Comparison of ENCODE assay signal across 15 cellular contexts in genomic region chr10:61125560-61126250, GRCh38.
A peak's percentile ranks its signal among the peaks of the same experiment; 100 is the strongest.
DNase-seq lines count a peak whose midpoint lies in the region; ATAC-seq, FAIRE-seq and TF ChIP-seq lines count a peak whose summit lies in the region.
"Had no signal": no experiment of that assay in that cellular context is flagged by ENCODE, and none has a peak within 500 bp of the region (broad histone marks: within the 10 kb centered on the region; RNA-seq: fewer than 3 reads in every experiment).

No MANE protein-coding gene starts in this region.

- FAIRE-seq in GM12878 (lab: Jason Lieb, UNC) = peak; percentile 62
- no peak for FAIRE-seq in GM12892 (lab: Jason Lieb, UNC)

- POLR2A ChIA-PET in GM12878 (lab: Charles Lee) = interaction anchor here (0.5 kb wide), 1 partner anchor 51 kb away, joined by 3 read pairs; no protein-coding TSS in a partner anchor

- ATAC-seq in GM18508 (IDR thresholded peaks at IDR 0.05; ENCODE audit: insufficient read depth, unreplicated experiment) (peak; percentile 70), GM21447 (IDR thresholded peaks at IDR 0.05; ENCODE audit: unreplicated experiment) (peak; percentile 83), HG03159 (IDR thresholded peaks at IDR 0.05; ENCODE audit: unreplicated experiment) (peak; percentile 81), GM12878 (peak; percentile 76)
- ATAC-seq: natural killer cell treated with Interleukin-12 subunit alpha and Interleukin-12 subunit beta and Interleukin-15 and Interleukin-18, amount 100 ng/mL, for 72 hours had no signal

- no peaks in the 10 kb centered on the region for H3K36me3 Mint-ChIP-seq in activated T-cell treated with anti-CD3 and anti-CD28 coated beads, Interleukin-2, amount 50 U/mL, for 24 hours (ENCODE audit: low read depth)
- H3K36me3 Mint-ChIP-seq: natural killer cell treated with Interleukin-12 subunit alpha and Interleukin-12 subunit beta and Interleukin-15 and Interleukin-18, amount 100 ng/mL, for 72 hours had no signal

- H3K27me3 ChIP-seq in GM12878 (replicated peaks in 1 of 2; ENCODE audit: control insufficient read depth in 2 of 2, insufficient read depth in 2 of 2, low read length in 1 of 2) (no peaks in the 10 kb centered on the region), HAP-1 (ENCODE audit: low read depth) (no peaks in the 10 kb centered on the region)

- peaks cover 3% of the 10 kb centered on the region for H3K4me1 Mint-ChIP-seq in activated T-cell treated with anti-CD3 and anti-CD28 coated beads, Interleukin-2, amount 50 U/mL, for 24 hours (ENCODE audit: low read depth)

- 0% methylated on average over 3 of the region's 3 CpGs for WGBS in GM12878 (ENCODE audit: insufficient coverage, insufficient replicate concordance, low lambda C conversion rate, missing lambda C conversion rate)

- no peaks in the 10 kb centered on the region for H3K9me3 Mint-ChIP-seq in activated T-cell treated with anti-CD3 and anti-CD28 coated beads, Interleukin-2, amount 50 U/mL, for 24 hours
- H3K9me3 Mint-ChIP-seq: T-helper 2 cell treated with Interferon-gamma antibody and Interleukin-4, amounts not matched to agents 5 μg/mL and 100 μg/mL, for 36 hours had no signal

- no peak overlapping the region for H3K4me3 ChIP-seq in GM12878
- no peak overlapping the region for H3K4me3 ChIP-seq in HAP-1

- peaks cover 3% of the 10 kb centered on the region for H3K27me3 Mint-ChIP-seq in activated T-cell treated with anti-CD3 and anti-CD28 coated beads, Interleukin-2, amount 50 U/mL, for 24 hours
- H3K27me3 Mint-ChIP-seq: natural killer cell treated with Interleukin-12 subunit alpha and Interleukin-12 subunit beta and Interleukin-15 and Interleukin-18, amount 100 ng/mL, for 72 hours had no signal

- H3K27ac ChIP-seq in GM12878 (ENCODE audit: control insufficient read depth, insufficient read depth) = no peak overlapping the region
- H3K27ac ChIP-seq: epithelial cell of prostate had no signal

- TF ChIP-seq POLR2A in GM12878 (IDR thresholded peaks at IDR 0.05; ENCODE audit: low read depth, low read length) = no peak
- TF ChIP-seq POLR2A in GM12892 (IDR thresholded peaks at IDR 0.05; ENCODE audit: low read depth, low read length) = no peak

- no peaks in the 10 kb centered on the region; the same call in 1 of the 3 replicates for H3K9me3 ChIP-seq in GM12878 (replicated peaks; ENCODE audit: control insufficient read depth, insufficient read depth, low read length)
- H3K9me3 ChIP-seq in HAP-1 = no peaks in the 10 kb centered on the region
- H3K9me3 ChIP-seq: Caco-2 had no signal

- SMC1A ChIA-PET in GM12878 (lab: Charles Lee; ENCODE audit: uncharacterized antibody, unreplicated experiment) = interaction anchor here (0.6 to 1.3 kb wide), 3 partner anchors 9 to 337 kb away, joined by 3 to 7 read pairs (median 3); no protein-coding TSS in a partner anchor

- TF ChIP-seq RAD21 in GM12878 (IDR thresholded peaks at IDR 0.05; ENCODE audit: insufficient read depth, low read depth, low read length) = no peak

- BruUV-seq in GM12878 (replicated peaks; lab: Mats Ljungman, UMichigan) = no TSS peak

- no peaks in the 10 kb centered on the region for H4K20me1 ChIP-seq in GM12878 (ENCODE audit: control insufficient read depth, insufficient read depth)

- DNase-seq in GM12878 (ENCODE audit: low read depth, low spot score) (no peak), HAP-1 (ENCODE audit: low spot score in 2 of 2) (no peak), dermis blood vessel endothelial cell (no peak), GM12892 (ENCODE audit: insufficient read length) (no peak)
- no peak for DNase-seq in activated T-cell treated with anti-CD3 and anti-CD28 coated beads, Interleukin-2, amount 50 U/mL, for 24 hours
- DNase-seq: activated CD8-positive, alpha-beta memory T cell treated with anti-CD3 and anti-CD28 coated beads, Interleukin-2, amount 50 U/mL, for 48 hours; Caco-2; NCI-H748 treated with DMSO at 0.1 percent for 48 hours; stimulated activated naive CD4-positive, alpha-beta T cell treated with Interleukin-2 at 50 U/mL for 16 hours had no signal

- peak overlapping the region; percentile 43; the same call in 1 of the 2 replicates for H3K4me2 ChIP-seq in GM12878 (ENCODE audit: control insufficient read depth, insufficient read depth)

- no peak overlapping the region for H3K9ac ChIP-seq in GM12878 (ENCODE audit: control insufficient read depth, insufficient read depth, low read length)

- peaks cover 9% of the 10 kb centered on the region for H3K4me1 ChIP-seq in GM12878 (ENCODE audit: control insufficient read depth, insufficient read depth, low read length)
- H3K4me1 ChIP-seq in HAP-1 = peaks cover 10% of the 10 kb centered on the region
- H3K4me1 ChIP-seq: Caco-2 had no signal

- no peak for TF ChIP-seq CTCF in GM12878 (IDR thresholded peaks at IDR 0.05 in 2 of 3, conservative IDR thresholded peaks at IDR 0.05 in 1 of 3; ENCODE audit: control insufficient read depth in 2 of 3, extremely low read depth in 1 of 3, insufficient read depth in 1 of 3, low read depth in 3 of 3, low read length in 3 of 3)

- no peak for TF ChIP-seq EP300 in GM12878 (IDR thresholded peaks at IDR 0.05; ENCODE audit: borderline replicate concordance in 1 of 2, control insufficient read depth in 1 of 2, low read depth in 2 of 2, low read length in 2 of 2)

- RAD21 ChIA-PET in GM12878 (lab: Charles Lee; ENCODE audit: unreplicated experiment) = interaction anchor here (1.0 to 1.2 kb wide), 2 partner anchors 9 to 15 kb away, joined by 5 to 6 read pairs; no protein-coding TSS in a partner anchor

- in situ Hi-C loops in GM12878 (cut with MboI) = loop anchor here (25.0 kb wide), 1 partner anchor 712 kb away; no protein-coding TSS in a partner anchor
- in situ Hi-C loops in HAP-1 (cut with MboI; ENCODE audit: low sequenced_read_pairs) = loop anchor here (25.0 kb wide), 1 partner anchor 162 kb away; no protein-coding TSS in a partner anchor

- H3K36me3 ChIP-seq in GM12878 (ENCODE audit: control insufficient read depth in 2 of 2, insufficient read depth in 2 of 2, low read length in 1 of 2) (no peaks in the 10 kb centered on the region), HAP-1 (replicated peaks) (no peaks in the 10 kb centered on the region)

- H3K4me3 Mint-ChIP-seq in activated T-cell treated with anti-CD3 and anti-CD28 coated beads, Interleukin-2, amount 50 U/mL, for 24 hours = no peak overlapping the region
- H3K4me3 Mint-ChIP-seq: natural killer cell treated with Interleukin-12 subunit alpha and Interleukin-12 subunit beta and Interleukin-15 and Interleukin-18, amount 100 ng/mL, for 72 hours; T-helper 2 cell treated with Interferon-gamma antibody and Interleukin-4, amounts not matched to agents 5 μg/mL and 100 μg/mL, for 36 hours had no signal

- H3K27ac Mint-ChIP-seq in activated T-cell treated with anti-CD3 and anti-CD28 coated beads, Interleukin-2, amount 50 U/mL, for 24 hours = no peak overlapping the region
- H3K27ac Mint-ChIP-seq: natural killer cell treated with Interleukin-12 subunit alpha and Interleukin-12 subunit beta and Interleukin-15 and Interleukin-18, amount 100 ng/mL, for 72 hours; T-helper 2 cell treated with Interferon-gamma antibody and Interleukin-4, amounts not matched to agents 5 μg/mL and 100 μg/mL, for 36 hours had no signal

- CTCF ChIA-PET in GM12878 (lab: Yijun Ruan, JAX) = no interaction called here

- H2AFZ ChIP-seq in GM12878 (ENCODE audit: control insufficient read depth, low read depth, low read length) = peak overlapping the region; percentile 64

- intact Hi-C loops in GM12878 (cut with micrococcal nuclease; ENCODE audit: unreplicated experiment) = no loop called here

- no peaks in the 10 kb centered on the region for H3K79me2 ChIP-seq in GM12878 (ENCODE audit: control insufficient read depth, insufficient read depth, low read length)

TF ChIP-seq in GM12878, 131 proteins besides CTCF, POLR2A, EP300 and RAD21:
- TF ChIP-seq NR2F1 (conservative IDR thresholded peaks at IDR 0.05) (no peak), MAX (IDR thresholded peaks at IDR 0.05; ENCODE audit: low read depth, low read length) (no peak), MEF2B (IDR thresholded peaks at IDR 0.05; ENCODE audit: partially characterized antibody, poor library complexity, severe bottlenecking) (peak; percentile 64), POLR2AphosphoS5 (IDR thresholded peaks at IDR 0.05; ENCODE audit: low read length) (no peak), MEF2A (IDR thresholded peaks at IDR 0.05; ENCODE audit: insufficient read depth, low read depth, low read length) (peak; percentile 86), KAT2A (conservative IDR thresholded peaks at IDR 0.05; ENCODE audit: control insufficient read depth, low read depth, low read length) (no peak)
